In genomic region chr3:101066776-101067175, GRCh38 we compare ENCODE assay signal across 11 cellular contexts.
DNase-seq lines count a peak whose midpoint lies in the region; ATAC-seq, FAIRE-seq and TF ChIP-seq lines count a peak whose summit lies in the region.
"Had no signal": no experiment of that assay in that cellular context is flagged by ENCODE, and none has a peak within 500 bp of the region (broad histone marks: within the 10 kb centered on the region; RNA-seq: fewer than 3 reads in every experiment).

No MANE protein-coding gene starts in this region.

- H3K4me1 ChIP-seq in endothelial cell of umbilical vein (ENCODE audit: control insufficient read depth, extremely low read depth, insufficient read depth, low read length) (peaks cover 44% of the 10 kb centered on the region), left lung (no peaks in the 10 kb centered on the region)
- H3K4me1 ChIP-seq in CD8-positive, alpha-beta T cell (ENCODE audit: insufficient read depth, low read length), result no peaks in the 10 kb centered on the region

- no peaks in the 10 kb centered on the region for H4K20me1 ChIP-seq in endothelial cell of umbilical vein (replicated peaks; ENCODE audit: control insufficient read depth, extremely low read depth, insufficient read depth, low read length)

- H3K4me3 Mint-ChIP-seq in CD8-positive, alpha-beta T cell, result no peak overlapping the region
- H3K4me3 Mint-ChIP-seq: activated B cell treated with CpG ODN at 0.5 μM for 24 hours; activated T-cell treated with anti-CD3 and anti-CD28 coated beads, Interleukin-2, amount 50 U/mL, for 72 hours had no signal

- H3K27ac Mint-ChIP-seq in CD8-positive, alpha-beta T cell, result no peak overlapping the region
- H3K27ac Mint-ChIP-seq: activated B cell treated with CpG ODN at 0.5 μM for 24 hours had no signal

- dilution Hi-C loops in endothelial cell of umbilical vein (cut with MboI; ENCODE audit: extremely low pct_ligation_motif_present, low sequenced_read_pairs), result no loop called here

- H3K36me3 Mint-ChIP-seq in CD8-positive, alpha-beta T cell, result no peaks in the 10 kb centered on the region

- peak overlapping the region; percentile 87 for H3K27ac ChIP-seq in endothelial cell of umbilical vein (ENCODE audit: insufficient read depth, low read depth, low read length)
- H3K27ac ChIP-seq in left lung, result peak overlapping the region; percentile 22 to 39
- H3K27ac ChIP-seq in CD8-positive, alpha-beta T cell (ENCODE audit: low read depth, low read length), result no peak overlapping the region
- H3K27ac ChIP-seq: RWPE1 had no signal

- H3K27me3 ChIP-seq in endothelial cell of umbilical vein (ENCODE audit: control insufficient read depth in 2 of 2, insufficient read depth in 2 of 2, low read length in 2 of 2) (no peaks in the 10 kb centered on the region), left lung (no peaks in the 10 kb centered on the region)
- no peaks in the 10 kb centered on the region for H3K27me3 ChIP-seq in CD8-positive, alpha-beta T cell (ENCODE audit: insufficient read depth, low read length)

- H3K4me2 ChIP-seq in endothelial cell of umbilical vein (ENCODE audit: insufficient read depth, low read length), result no peak overlapping the region

- ATAC-seq in left lung, result no peak
- ATAC-seq in CD8-positive, alpha-beta T cell, result no peak

- no peaks in the 10 kb centered on the region for H3K36me3 ChIP-seq in endothelial cell of umbilical vein (ENCODE audit: control insufficient read depth in 2 of 2, extremely low read depth in 1 of 2, insufficient read depth in 2 of 2, low read length in 2 of 2)
- H3K36me3 ChIP-seq in left lung, result no peaks in the 10 kb centered on the region
- no peaks in the 10 kb centered on the region for H3K36me3 ChIP-seq in CD8-positive, alpha-beta T cell (ENCODE audit: insufficient read depth, low read length)

- FAIRE-seq in endothelial cell of umbilical vein (lab: Jason Lieb, UNC), result no peak

- DNase-seq in A172 (ENCODE audit: low spot score) (peak; percentile 36), LHCN-M2 (ENCODE audit: low read depth) (peak; percentile 62), endothelial cell of umbilical vein (ENCODE audit: low read depth, low spot score) (peak; percentile 54), left lung (no peak), COLO668 (lab: John Stamatoyannopoulos, UW; ENCODE audit: unreplicated experiment) (no peak), inferior parietal cortex (ENCODE audit: extremely low spot score) (no peak), GM10248 (ENCODE audit: extremely low spot score) (no peak)
- no peak for DNase-seq in CD8-positive, alpha-beta T cell
- DNase-seq: activated B cell treated with CpG ODN at 0.5 μM for 24 hours; activated T-cell treated with anti-CD3 and anti-CD28 coated beads, Interleukin-2, amount 50 U/mL, for 72 hours had no signal

- no peak for TF ChIP-seq POLR2A in endothelial cell of umbilical vein (IDR thresholded peaks at IDR 0.05; ENCODE audit: low read depth, low read length)

- H3K79me2 ChIP-seq in endothelial cell of umbilical vein (ENCODE audit: control insufficient read depth, insufficient read depth, low read length), result no peaks in the 10 kb centered on the region

- H3K4me3 ChIP-seq in endothelial cell of umbilical vein (replicated peaks in 1 of 3; ENCODE audit: insufficient read depth in 1 of 3, low read depth in 1 of 3, low read length in 3 of 3) (no peak overlapping the region), left lung (no peak overlapping the region)
- H3K4me3 ChIP-seq in CD8-positive, alpha-beta T cell (ENCODE audit: low read depth, low read length), result no peak overlapping the region

- no peaks in the 10 kb centered on the region for H3K9me1 ChIP-seq in endothelial cell of umbilical vein (replicated peaks; ENCODE audit: control insufficient read depth, extremely low read depth, insufficient read depth, low read length)

- BruUV-seq in endothelial cell of umbilical vein (replicated peaks; lab: Mats Ljungman, UMichigan), result no TSS peak

- no peaks in the 10 kb centered on the region for H3K4me1 Mint-ChIP-seq in CD8-positive, alpha-beta T cell (ENCODE audit: low read depth)
- H3K4me1 Mint-ChIP-seq: activated B cell treated with CpG ODN at 0.5 μM for 24 hours had no signal

- TF ChIP-seq CTCF in endothelial cell of umbilical vein (IDR thresholded peaks at IDR 0.05; ENCODE audit: extremely low read depth in 1 of 2, insufficient read depth in 1 of 2, low read depth in 1 of 2, low read length in 2 of 2) (no peak), left lung (IDR thresholded peaks at IDR 0.05) (no peak), GM10248 (IDR thresholded peaks at IDR 0.05; ENCODE audit: control extremely low read depth, extremely low read depth, low read depth, missing control alignments) (no peak)
- TF ChIP-seq CTCF in CD8-positive, alpha-beta T cell (IDR thresholded peaks at IDR 0.05), result no peak

- CTCF ChIA-PET in endothelial cell of umbilical vein (lab: Charles Lee) (interaction anchor here (0.7 to 3.6 kb wide), 8 partner anchors 11 to 315 kb away, joined by 3 to 34 read pairs (median 3); no protein-coding TSS in a partner anchor), GM10248 (lab: Yijun Ruan, JAX) (no interaction called here)
- CTCF ChIA-PET in CD8-positive, alpha-beta T cell (lab: Charles Lee), result no interaction called here

- no peaks in the 10 kb centered on the region for H3K9me3 Mint-ChIP-seq in CD8-positive, alpha-beta T cell
- H3K9me3 Mint-ChIP-seq: activated B cell treated with CpG ODN at 0.5 μM for 24 hours had no signal

- intact Hi-C loops in endothelial cell of umbilical vein (cut with micrococcal nuclease), result loop anchor here (2.0 kb wide), 1 partner anchor 74 kb away; the partner anchor contains the start of gene ABI3BP
- intact Hi-C loops in left lung (cut with DNase I), result no loop called here
- intact Hi-C loops in CD8-positive, alpha-beta T cell (cut with DNase I, micrococcal nuclease), result no loop called here

- H3K9ac ChIP-seq in endothelial cell of umbilical vein (replicated peaks; ENCODE audit: extremely low read depth, insufficient read depth, low read length), result no peak overlapping the region

- peaks cover 19% of the 10 kb centered on the region for H3K27me3 Mint-ChIP-seq in CD8-positive, alpha-beta T cell (ENCODE audit: low read depth)

- peak overlapping the region; percentile 92 for H2AFZ ChIP-seq in endothelial cell of umbilical vein (ENCODE audit: low read depth, low read length)

- POLR2A ChIA-PET in endothelial cell of umbilical vein (lab: Charles Lee), result no interaction called here
- POLR2A ChIA-PET in CD8-positive, alpha-beta T cell (lab: Charles Lee), result no interaction called here
- POLR2A ChIA-PET in GM10248 (lab: Yijun Ruan, JAX), result no interaction called here

- H3K9me3 ChIP-seq in endothelial cell of umbilical vein (replicated peaks; ENCODE audit: control insufficient read depth, insufficient read depth, low read length), result no peaks in the 10 kb centered on the region
- H3K9me3 ChIP-seq in left lung, result no peaks in the 10 kb centered on the region
- H3K9me3 ChIP-seq in CD8-positive, alpha-beta T cell (ENCODE audit: low read length), result no peaks in the 10 kb centered on the region

TF ChIP-seq in endothelial cell of umbilical vein, 7 proteins besides CTCF, POLR2A, EP300 and RAD21:
- TF ChIP-seq FOS (IDR thresholded peaks at IDR 0.05; ENCODE audit: borderline replicate concordance, insufficient read depth, low read length) (no peak), JUN (IDR thresholded peaks at IDR 0.05; ENCODE audit: borderline replicate concordance, insufficient read depth, insufficient read length, low read depth) (no peak), GATA2 (IDR thresholded peaks at IDR 0.05; ENCODE audit: insufficient read depth, insufficient read length, low read depth, low read length) (no peak), POLR2AphosphoS5 (IDR thresholded peaks at IDR 0.05; ENCODE audit: insufficient read depth, low read depth, low read length) (no peak), EZH2 (IDR thresholded peaks at IDR 0.05; ENCODE audit: borderline replicate concordance, low read depth, low read length, severe bottlenecking) (no peak), MYC (IDR thresholded peaks at IDR 0.05; ENCODE audit: low read depth, low read length) (no peak)
- TF ChIP-seq, protein P1, sequence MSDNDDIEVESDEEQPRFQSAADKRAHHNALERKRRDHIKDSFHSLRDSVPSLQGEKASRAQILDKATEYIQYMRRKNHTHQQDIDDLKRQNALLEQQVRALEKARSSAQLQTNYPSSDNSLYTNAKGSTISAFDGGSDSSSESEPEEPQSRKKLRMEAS (IDR thresholded peaks at IDR 0.05; ENCODE audit: insufficient read depth, insufficient read length), result no peak
TF ChIP-seq in endothelial cell of umbilical vein: peak in this region for 0.

Comparison
In these comparisons a context has a peak if more than half of its experiments do, and no peak if none do; other contexts are left out.
1. DNase-seq: peak in A172 (single experiment), LHCN-M2 (single experiment) and endothelial cell of umbilical vein (single experiment); none in left lung (0 of 2), COLO668 (single experiment), CD8-positive, alpha-beta T cell (0 of 7), inferior parietal cortex (single experiment) and GM10248 (single experiment).